In genomic region chr13:111978536-111978935, GRCh38 we compare ENCODE assay signal across 22 cellular contexts.
DNase-seq lines count a peak whose midpoint lies in the region; ATAC-seq lines count a peak whose summit lies in the region.
"Had no signal": no experiment of that assay in that cellular context is flagged by ENCODE, and none has a peak within 500 bp of the region (broad histone marks: within the 10 kb centered on the region; RNA-seq: fewer than 3 reads in every experiment).

No MANE protein-coding gene starts in this region.

- H3K27me3 Mint-ChIP-seq in T-helper 17 cell = peaks cover 18% of the 10 kb centered on the region

- no peak overlapping the region for H3K27ac Mint-ChIP-seq in T-helper 17 cell
- H3K27ac Mint-ChIP-seq: CD14-positive monocyte; CD4-positive, alpha-beta T cell; HFFc6 had no signal

- H3K4me1 Mint-ChIP-seq in T-helper 17 cell = no peaks in the 10 kb centered on the region
- H3K4me1 Mint-ChIP-seq: CD14-positive monocyte; CD8-positive, alpha-beta memory T cell had no signal

- no peaks in the 10 kb centered on the region for H3K9me3 ChIP-seq in T-helper 17 cell (ENCODE audit: control insufficient read depth, low read length, poor library complexity, severe bottlenecking)
- H3K9me3 ChIP-seq: A549 had no signal

- H3K4me3 Mint-ChIP-seq in T-helper 17 cell = no peak overlapping the region
- H3K4me3 Mint-ChIP-seq: CD14-positive monocyte; CD4-positive, alpha-beta T cell; CD8-positive, alpha-beta memory T cell; HFFc6 had no signal

- DNase-seq in caudate nucleus (lab: John Stamatoyannopoulos, UW) = peak in 3 of 61 donors; percentile 14 to 16 (median 16)
- DNase-seq in midbrain (lab: John Stamatoyannopoulos, UW) = peak; percentile 45
- DNase-seq in pons (ENCODE audit: low spot score) = peak; percentile 66
- DNase-seq in NCI-H1930 (lab: John Stamatoyannopoulos, UW) = no peak
- DNase-seq in stimulated activated naive CD4-positive, alpha-beta T cell (lab: John Stamatoyannopoulos, UW) = no peak
- DNase-seq in T-helper 17 cell = no peak
- DNase-seq: 8988T; ACHN; AML-193; BE2C; CD4-positive, alpha-beta T cell; CD8-positive, alpha-beta memory T cell; DMS 273 treated with DMSO at 0.1 percent for 48 hours; DMS79; EL; GF-D8; GOT3; HFFc6 had no signal

- peak overlapping the region; percentile 42 for H3K27ac ChIP-seq in caudate nucleus (ENCODE audit: low read depth, low read length)
- H3K27ac ChIP-seq: A549; BLaER1 treated with 17β-estradiol and CSF1 and Interleukin-3, amounts not matched to agents 10 nM and 100 nM had no signal

- ATAC-seq in GM21447 (IDR thresholded peaks at IDR 0.05; ENCODE audit: unreplicated experiment) = no peak
- ATAC-seq in T-helper 17 cell = no peak
- ATAC-seq: A549 had no signal

- no peaks in the 10 kb centered on the region for H3K36me3 Mint-ChIP-seq in T-helper 17 cell (ENCODE audit: low read depth)
- H3K36me3 Mint-ChIP-seq: CD14-positive monocyte; CD8-positive, alpha-beta memory T cell had no signal

Comparison
In these comparisons a context has a peak if more than half of its experiments do, and no peak if none do; other contexts are left out.
1. DNase-seq: peak in midbrain (single experiment) and pons (single experiment); none in NCI-H1930 (0 of 2), stimulated activated naive CD4-positive, alpha-beta T cell (0 of 6) and T-helper 17 cell (0 of 3).